Comparison of ENCODE assay signal across 2 cellular contexts in the genomic region with DNA sequence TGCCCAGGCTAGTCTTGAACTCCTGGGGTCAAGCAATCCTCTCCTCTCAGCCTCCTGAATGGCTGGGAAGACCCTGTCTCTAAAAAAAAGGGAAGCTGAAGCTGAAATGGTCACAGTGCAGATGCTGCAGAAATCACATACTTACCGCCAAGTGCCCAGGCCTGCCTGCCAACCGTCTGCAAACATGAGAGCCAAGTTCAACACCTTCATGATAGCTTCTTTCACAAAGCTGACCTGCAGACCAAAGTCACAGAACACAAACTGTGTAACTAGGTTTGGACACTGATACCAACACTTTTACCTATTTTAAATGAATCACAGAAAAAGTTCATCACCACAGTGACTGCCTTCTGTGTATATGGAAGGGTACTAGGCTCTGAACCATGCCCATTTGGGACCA.
TF ChIP-seq lines count a peak whose summit lies in the region.

No MANE protein-coding gene starts in this region.

TF ChIP-seq in liver, 16 proteins besides CTCF, POLR2A, EP300 and RAD21:
- no peak for TF ChIP-seq ZBTB33 (IDR thresholded peaks at IDR 0.05)
- TF ChIP-seq RXRA (IDR thresholded peaks at IDR 0.05) = peak in 1 of 2 donors; percentile 41
- TF ChIP-seq HNF4A (conservative IDR thresholded peaks at IDR 0.05) = peak; percentile 41 to 72

TF ChIP-seq in HepG2, 621 proteins besides CTCF, POLR2A, EP300 and RAD21:
- TF ChIP-seq, protein P1, sequence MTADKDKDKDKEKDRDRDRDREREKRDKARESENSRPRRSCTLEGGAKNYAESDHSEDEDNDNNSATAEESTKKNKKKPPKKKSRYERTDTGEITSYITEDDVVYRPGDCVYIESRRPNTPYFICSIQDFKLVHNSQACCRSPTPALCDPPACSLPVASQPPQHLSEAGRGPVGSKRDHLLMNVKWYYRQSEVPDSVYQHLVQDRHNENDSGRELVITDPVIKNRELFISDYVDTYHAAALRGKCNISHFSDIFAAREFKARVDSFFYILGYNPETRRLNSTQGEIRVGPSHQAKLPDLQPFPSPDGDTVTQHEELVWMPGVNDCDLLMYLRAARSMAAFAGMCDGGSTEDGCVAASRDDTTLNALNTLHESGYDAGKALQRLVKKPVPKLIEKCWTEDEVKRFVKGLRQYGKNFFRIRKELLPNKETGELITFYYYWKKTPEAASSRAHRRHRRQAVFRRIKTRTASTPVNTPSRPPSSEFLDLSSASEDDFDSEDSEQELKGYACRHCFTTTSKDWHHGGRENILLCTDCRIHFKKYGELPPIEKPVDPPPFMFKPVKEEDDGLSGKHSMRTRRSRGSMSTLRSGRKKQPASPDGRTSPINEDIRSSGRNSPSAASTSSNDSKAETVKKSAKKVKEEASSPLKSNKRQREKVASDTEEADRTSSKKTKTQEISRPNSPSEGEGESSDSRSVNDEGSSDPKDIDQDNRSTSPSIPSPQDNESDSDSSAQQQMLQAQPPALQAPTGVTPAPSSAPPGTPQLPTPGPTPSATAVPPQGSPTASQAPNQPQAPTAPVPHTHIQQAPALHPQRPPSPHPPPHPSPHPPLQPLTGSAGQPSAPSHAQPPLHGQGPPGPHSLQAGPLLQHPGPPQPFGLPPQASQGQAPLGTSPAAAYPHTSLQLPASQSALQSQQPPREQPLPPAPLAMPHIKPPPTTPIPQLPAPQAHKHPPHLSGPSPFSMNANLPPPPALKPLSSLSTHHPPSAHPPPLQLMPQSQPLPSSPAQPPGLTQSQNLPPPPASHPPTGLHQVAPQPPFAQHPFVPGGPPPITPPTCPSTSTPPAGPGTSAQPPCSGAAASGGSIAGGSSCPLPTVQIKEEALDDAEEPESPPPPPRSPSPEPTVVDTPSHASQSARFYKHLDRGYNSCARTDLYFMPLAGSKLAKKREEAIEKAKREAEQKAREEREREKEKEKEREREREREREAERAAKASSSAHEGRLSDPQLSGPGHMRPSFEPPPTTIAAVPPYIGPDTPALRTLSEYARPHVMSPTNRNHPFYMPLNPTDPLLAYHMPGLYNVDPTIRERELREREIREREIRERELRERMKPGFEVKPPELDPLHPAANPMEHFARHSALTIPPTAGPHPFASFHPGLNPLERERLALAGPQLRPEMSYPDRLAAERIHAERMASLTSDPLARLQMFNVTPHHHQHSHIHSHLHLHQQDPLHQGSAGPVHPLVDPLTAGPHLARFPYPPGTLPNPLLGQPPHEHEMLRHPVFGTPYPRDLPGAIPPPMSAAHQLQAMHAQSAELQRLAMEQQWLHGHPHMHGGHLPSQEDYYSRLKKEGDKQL (CRISPR knock-in tag; IDR thresholded peaks at IDR 0.05; ENCODE audit: low read depth) = no peak
- TF ChIP-seq ETV6 (CRISPR knock-in tag; conservative IDR thresholded peaks at IDR 0.05) = no peak
- TF ChIP-seq USF2 (IDR thresholded peaks at IDR 0.05; ENCODE audit: low read depth, low read length) = no peak
- TF ChIP-seq USF2 (CRISPR knock-in tag; IDR thresholded peaks at IDR 0.05; ENCODE audit: borderline replicate concordance) = no peak
- no peak for TF ChIP-seq SMAD3 (CRISPR knock-in tag; IDR thresholded peaks at IDR 0.05)
- TF ChIP-seq, protein P2, sequence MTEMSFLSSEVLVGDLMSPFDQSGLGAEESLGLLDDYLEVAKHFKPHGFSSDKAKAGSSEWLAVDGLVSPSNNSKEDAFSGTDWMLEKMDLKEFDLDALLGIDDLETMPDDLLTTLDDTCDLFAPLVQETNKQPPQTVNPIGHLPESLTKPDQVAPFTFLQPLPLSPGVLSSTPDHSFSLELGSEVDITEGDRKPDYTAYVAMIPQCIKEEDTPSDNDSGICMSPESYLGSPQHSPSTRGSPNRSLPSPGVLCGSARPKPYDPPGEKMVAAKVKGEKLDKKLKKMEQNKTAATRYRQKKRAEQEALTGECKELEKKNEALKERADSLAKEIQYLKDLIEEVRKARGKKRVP (CRISPR knock-in tag; IDR thresholded peaks at IDR 0.05) = no peak
- no peak for TF ChIP-seq ZNF557 (CRISPR knock-in tag; IDR thresholded peaks at IDR 0.05)
- TF ChIP-seq NCOA2 (CRISPR knock-in tag; IDR thresholded peaks at IDR 0.05) = no peak
- no peak for TF ChIP-seq ONECUT2 (CRISPR knock-in tag; IDR thresholded peaks at IDR 0.05)
- TF ChIP-seq, protein P3, sequence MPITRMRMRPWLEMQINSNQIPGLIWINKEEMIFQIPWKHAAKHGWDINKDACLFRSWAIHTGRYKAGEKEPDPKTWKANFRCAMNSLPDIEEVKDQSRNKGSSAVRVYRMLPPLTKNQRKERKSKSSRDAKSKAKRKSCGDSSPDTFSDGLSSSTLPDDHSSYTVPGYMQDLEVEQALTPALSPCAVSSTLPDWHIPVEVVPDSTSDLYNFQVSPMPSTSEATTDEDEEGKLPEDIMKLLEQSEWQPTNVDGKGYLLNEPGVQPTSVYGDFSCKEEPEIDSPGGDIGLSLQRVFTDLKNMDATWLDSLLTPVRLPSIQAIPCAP (CRISPR knock-in tag; IDR thresholded peaks at IDR 0.05; ENCODE audit: low read depth) = no peak
- TF ChIP-seq, protein P4, sequence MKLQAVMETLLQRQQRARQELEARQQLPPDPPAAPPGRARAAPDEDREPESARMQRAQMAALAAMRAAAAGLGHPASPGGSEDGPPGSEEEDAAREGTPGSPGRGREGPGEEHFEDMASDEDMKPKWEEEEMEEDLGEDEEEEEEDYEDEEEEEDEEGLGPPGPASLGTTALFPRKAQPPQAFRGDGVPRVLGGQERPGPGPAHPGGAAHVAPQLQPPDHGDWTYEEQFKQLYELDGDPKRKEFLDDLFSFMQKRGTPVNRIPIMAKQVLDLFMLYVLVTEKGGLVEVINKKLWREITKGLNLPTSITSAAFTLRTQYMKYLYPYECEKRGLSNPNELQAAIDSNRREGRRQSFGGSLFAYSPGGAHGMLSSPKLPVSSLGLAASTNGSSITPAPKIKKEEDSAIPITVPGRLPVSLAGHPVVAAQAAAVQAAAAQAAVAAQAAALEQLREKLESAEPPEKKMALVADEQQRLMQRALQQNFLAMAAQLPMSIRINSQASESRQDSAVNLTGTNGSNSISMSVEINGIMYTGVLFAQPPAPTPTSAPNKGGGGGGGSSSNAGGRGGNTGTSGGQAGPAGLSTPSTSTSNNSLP (IDR thresholded peaks at IDR 0.05; ENCODE audit: low read depth, low read length) = no peak
- no peak for TF ChIP-seq CC2D1A (CRISPR knock-in tag; IDR thresholded peaks at IDR 0.05)
- no peak for TF ChIP-seq GATA4 (IDR thresholded peaks at IDR 0.05; ENCODE audit: borderline replicate concordance, low read depth)
- TF ChIP-seq NFYC (CRISPR knock-in tag; IDR thresholded peaks at IDR 0.05) = no peak
